Comparison of ENCODE assay signal across 8 cellular contexts in the genomic region with DNA sequence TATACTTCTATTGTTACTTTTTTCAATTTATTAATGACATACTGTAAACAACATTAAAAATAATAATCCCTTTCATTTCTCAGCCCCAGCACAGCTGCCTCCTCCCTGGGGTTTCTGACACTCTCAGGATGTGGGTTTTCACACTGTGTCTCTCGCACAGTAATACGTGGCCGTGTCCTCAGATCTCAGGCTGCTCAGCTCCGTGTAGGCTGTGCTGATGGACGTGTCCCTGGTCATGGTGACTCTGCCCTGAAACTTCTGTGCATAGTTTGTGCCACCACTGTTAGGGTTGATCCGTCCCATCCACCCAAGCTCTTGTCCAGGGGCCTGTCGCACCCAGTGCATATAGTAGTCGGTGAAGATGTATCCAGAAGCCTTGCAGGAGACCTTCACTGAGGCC.
DNase-seq lines count a peak whose midpoint lies in the region; ATAC-seq lines count a peak whose summit lies in the region.
"Not testable (repeated sequence)": the region's sequence is repeated elsewhere in the genome, so short reads cannot be mapped to it uniquely, and the experiment has no call there.

No MANE protein-coding gene starts in this region.

- H3K9me3 Mint-ChIP-seq in activated T-helper 17 cell treated with anti-CD3 and anti-CD28 coated beads, Interleukin-2, amount 50 U/mL, for 72 hours; stimulated activated effector memory CD8-positive, alpha-beta T cell treated with anti-CD3 and anti-CD28 coated beads, Interleukin-12 subunit alpha, Interleukin-12 subunit beta, amount 100 ng/mL, for 72 hours: not testable (repeated sequence)

- ATAC-seq in GM18498 (IDR thresholded peaks at IDR 0.05; ENCODE audit: unreplicated experiment) (peak; percentile 39), GM19035 (IDR thresholded peaks at IDR 0.05; ENCODE audit: unreplicated experiment) (peak; percentile 41), GM21390 (IDR thresholded peaks at IDR 0.05; ENCODE audit: unreplicated experiment) (peak; percentile 28), HG02623 (IDR thresholded peaks at IDR 0.05; ENCODE audit: unreplicated experiment) (peak; percentile 13), HG03066 (IDR thresholded peaks at IDR 0.05; ENCODE audit: low read depth, unreplicated experiment) (peak; percentile 32), HG03460 (IDR thresholded peaks at IDR 0.05; ENCODE audit: unreplicated experiment) (peak; percentile 29)
- ATAC-seq in activated T-helper 17 cell treated with anti-CD3 and anti-CD28 coated beads, Interleukin-2, amount 50 U/mL, for 72 hours (replicated peaks) = peak; percentile 73
- peak; percentile 79 for ATAC-seq in stimulated activated effector memory CD8-positive, alpha-beta T cell treated with anti-CD3 and anti-CD28 coated beads, Interleukin-12 subunit alpha, Interleukin-12 subunit beta, amount 100 ng/mL, for 72 hours

- H3K36me3 Mint-ChIP-seq in activated T-helper 17 cell treated with anti-CD3 and anti-CD28 coated beads, Interleukin-2, amount 50 U/mL, for 72 hours (ENCODE audit: low read depth); stimulated activated effector memory CD8-positive, alpha-beta T cell treated with anti-CD3 and anti-CD28 coated beads, Interleukin-12 subunit alpha, Interleukin-12 subunit beta, amount 100 ng/mL, for 72 hours: not testable (repeated sequence)

- not testable (repeated sequence) for DNase-seq in stimulated activated effector memory CD8-positive, alpha-beta T cell treated with anti-CD3 and anti-CD28 coated beads, Interleukin-12 subunit alpha, Interleukin-12 subunit beta, amount 100 ng/mL, for 72 hours (ENCODE audit: low spot score in 2 of 2)

- H3K4me3 Mint-ChIP-seq in activated T-helper 17 cell treated with anti-CD3 and anti-CD28 coated beads, Interleukin-2, amount 50 U/mL, for 72 hours; stimulated activated effector memory CD8-positive, alpha-beta T cell treated with anti-CD3 and anti-CD28 coated beads, Interleukin-12 subunit alpha, Interleukin-12 subunit beta, amount 100 ng/mL, for 72 hours: not testable (repeated sequence)

- H3K27ac Mint-ChIP-seq in activated T-helper 17 cell treated with anti-CD3 and anti-CD28 coated beads, Interleukin-2, amount 50 U/mL, for 72 hours; stimulated activated effector memory CD8-positive, alpha-beta T cell treated with anti-CD3 and anti-CD28 coated beads, Interleukin-12 subunit alpha, Interleukin-12 subunit beta, amount 100 ng/mL, for 72 hours: not testable (repeated sequence)

- not testable (repeated sequence) for H3K4me1 Mint-ChIP-seq in activated T-helper 17 cell treated with anti-CD3 and anti-CD28 coated beads, Interleukin-2, amount 50 U/mL, for 72 hours; stimulated activated effector memory CD8-positive, alpha-beta T cell treated with anti-CD3 and anti-CD28 coated beads, Interleukin-12 subunit alpha, Interleukin-12 subunit beta, amount 100 ng/mL, for 72 hours

- H3K27me3 Mint-ChIP-seq in activated T-helper 17 cell treated with anti-CD3 and anti-CD28 coated beads, Interleukin-2, amount 50 U/mL, for 72 hours = not testable (repeated sequence)

Comparison
In these comparisons a context has a peak if more than half of its experiments do, and no peak if none do; other contexts are left out.
1. ATAC-seq: peak in every context shown above with its lines; median percentile 79 in stimulated activated effector memory CD8-positive, alpha-beta T cell treated with anti-CD3 and anti-CD28 coated beads, Interleukin-12 subunit alpha, Interleukin-12 subunit beta, amount 100 ng/mL, for 72 hours; 73 in activated T-helper 17 cell treated with anti-CD3 and anti-CD28 coated beads, Interleukin-2, amount 50 U/mL, for 72 hours; 41 in GM19035; 39 in GM18498; 32 in HG03066; 29 in HG03460; 28 in GM21390; 13 in HG02623.